1 cellular context compared by ENCODE assay signal in the genomic region with DNA sequence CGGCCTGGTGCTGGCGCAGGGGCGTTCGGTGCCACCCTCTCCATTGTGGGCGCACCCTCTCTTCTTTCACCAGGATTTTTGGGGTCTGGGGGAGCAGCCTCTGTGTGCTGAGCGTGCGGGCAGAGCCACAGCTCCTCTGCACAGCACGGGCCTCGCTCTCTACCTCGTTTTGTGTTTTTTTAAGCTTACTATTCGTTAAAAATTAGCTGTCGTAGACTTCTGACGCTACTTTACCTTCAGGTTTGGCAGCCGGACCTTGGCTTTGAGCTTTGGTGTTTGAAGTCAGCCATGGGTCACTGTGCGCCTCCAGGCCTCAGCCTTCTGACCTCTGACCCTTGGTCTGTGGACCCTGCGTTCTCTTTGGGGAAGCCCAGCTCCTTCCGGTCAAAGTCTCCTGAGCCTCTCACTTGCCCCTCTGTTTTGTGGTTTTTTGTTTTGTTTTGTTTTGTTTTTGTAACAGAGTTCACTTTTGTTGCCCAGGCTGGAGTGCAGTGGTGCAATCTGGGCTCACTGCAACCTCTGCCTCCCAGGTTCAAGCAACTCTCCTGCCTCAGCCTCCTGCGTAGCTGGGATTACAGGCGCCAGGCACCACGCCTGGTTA.
A peak's percentile ranks its signal among the peaks of the same experiment; 100 is the strongest.
TF ChIP-seq lines count a peak whose summit lies in the region.

No MANE protein-coding gene starts in this region.

TF ChIP-seq in HepG2, 621 proteins besides CTCF, POLR2A, EP300 and RAD21 (continued from another document and continues in another):
- TF ChIP-seq KDM1A (CRISPR knock-in tag; IDR thresholded peaks at IDR 0.05) (peak; percentile 81; the same call in 1 of the 2 replicates), MXI1 (IDR thresholded peaks at IDR 0.05; ENCODE audit: borderline replicate concordance, low read depth, low read length) (no peak), ELF4 (CRISPR knock-in tag; IDR thresholded peaks at IDR 0.05; ENCODE audit: borderline replicate concordance) (no peak), ZNF782 (CRISPR knock-in tag; IDR thresholded peaks at IDR 0.05; ENCODE audit: borderline replicate concordance) (peak; percentile 57; the same call in 1 of the 2 replicates), ZHX2 (IDR thresholded peaks at IDR 0.05; ENCODE audit: low read depth) (0 out of 2 replicates have a peak, but pooled peaks have one; percentile 26), ZHX2 (CRISPR knock-in tag; IDR thresholded peaks at IDR 0.05; ENCODE audit: borderline replicate concordance) (no peak), NONO (IDR thresholded peaks at IDR 0.05) (no peak), NONO (CRISPR knock-in tag; conservative IDR thresholded peaks at IDR 0.05) (peak; percentile 66), YY1 (IDR thresholded peaks at IDR 0.05; ENCODE audit: insufficient read depth, insufficient replicate concordance, low read depth, low read length) (peak; percentile 58), CBX2 (IDR thresholded peaks at IDR 0.05; ENCODE audit: low read depth, low read length) (no peak), CBX2 (CRISPR knock-in tag; IDR thresholded peaks at IDR 0.05; ENCODE audit: low read depth) (no peak), PBX3 (CRISPR knock-in tag; IDR thresholded peaks at IDR 0.05; ENCODE audit: borderline replicate concordance) (no peak), ZXDC (CRISPR knock-in tag; IDR thresholded peaks at IDR 0.05) (no peak), KLF12 (CRISPR knock-in tag; IDR thresholded peaks at IDR 0.05; ENCODE audit: borderline replicate concordance) (no peak), ZMAT3 (CRISPR knock-in tag; conservative IDR thresholded peaks at IDR 0.05) (no peak), FOSL1 (CRISPR knock-in tag; IDR thresholded peaks at IDR 0.05; ENCODE audit: borderline replicate concordance) (no peak), ZNF563 (CRISPR knock-in tag; IDR thresholded peaks at IDR 0.05) (no peak), SOX6 (IDR thresholded peaks at IDR 0.05) (no peak), SOX6 (CRISPR knock-in tag; IDR thresholded peaks at IDR 0.05) (peak; percentile 99), SAFB2 (CRISPR knock-in tag; IDR thresholded peaks at IDR 0.05; ENCODE audit: borderline replicate concordance, low read depth) (no peak), MAX (IDR thresholded peaks at IDR 0.05) (peak; percentile 55), ZNF883 (CRISPR knock-in tag; IDR thresholded peaks at IDR 0.05; ENCODE audit: not compliant biosample characterization) (no peak), SNAPC4 (CRISPR knock-in tag; IDR thresholded peaks at IDR 0.05) (no peak), ZFAT (CRISPR knock-in tag; conservative IDR thresholded peaks at IDR 0.05) (no peak), MAZ (IDR thresholded peaks at IDR 0.05; ENCODE audit: borderline replicate concordance, low read depth, low read length) (no peak), MAZ (CRISPR knock-in tag; IDR thresholded peaks at IDR 0.05; ENCODE audit: low read depth) (no peak), ZNF337 (CRISPR knock-in tag; IDR thresholded peaks at IDR 0.05; ENCODE audit: borderline replicate concordance, low read depth) (no peak), ZNF124 (CRISPR knock-in tag; IDR thresholded peaks at IDR 0.05) (no peak), ZSCAN29 (CRISPR knock-in tag; conservative IDR thresholded peaks at IDR 0.05) (no peak), ZNF768 (CRISPR knock-in tag; IDR thresholded peaks at IDR 0.05) (no peak), ZNF589 (CRISPR knock-in tag; conservative IDR thresholded peaks at IDR 0.05) (no peak)
- TF ChIP-seq, protein P1, sequence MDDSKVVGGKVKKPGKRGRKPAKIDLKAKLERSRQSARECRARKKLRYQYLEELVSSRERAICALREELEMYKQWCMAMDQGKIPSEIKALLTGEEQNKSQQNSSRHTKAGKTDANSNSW (CRISPR knock-in tag; IDR thresholded peaks at IDR 0.05; ENCODE audit: borderline replicate concordance), result no peak
- TF ChIP-seq, protein P2, sequence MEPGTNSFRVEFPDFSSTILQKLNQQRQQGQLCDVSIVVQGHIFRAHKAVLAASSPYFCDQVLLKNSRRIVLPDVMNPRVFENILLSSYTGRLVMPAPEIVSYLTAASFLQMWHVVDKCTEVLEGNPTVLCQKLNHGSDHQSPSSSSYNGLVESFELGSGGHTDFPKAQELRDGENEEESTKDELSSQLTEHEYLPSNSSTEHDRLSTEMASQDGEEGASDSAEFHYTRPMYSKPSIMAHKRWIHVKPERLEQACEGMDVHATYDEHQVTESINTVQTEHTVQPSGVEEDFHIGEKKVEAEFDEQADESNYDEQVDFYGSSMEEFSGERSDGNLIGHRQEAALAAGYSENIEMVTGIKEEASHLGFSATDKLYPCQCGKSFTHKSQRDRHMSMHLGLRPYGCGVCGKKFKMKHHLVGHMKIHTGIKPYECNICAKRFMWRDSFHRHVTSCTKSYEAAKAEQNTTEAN (CRISPR knock-in tag; conservative IDR thresholded peaks at IDR 0.05), result peak; percentile 56; the same call in 1 of the 2 replicates
- TF ChIP-seq, protein P3, sequence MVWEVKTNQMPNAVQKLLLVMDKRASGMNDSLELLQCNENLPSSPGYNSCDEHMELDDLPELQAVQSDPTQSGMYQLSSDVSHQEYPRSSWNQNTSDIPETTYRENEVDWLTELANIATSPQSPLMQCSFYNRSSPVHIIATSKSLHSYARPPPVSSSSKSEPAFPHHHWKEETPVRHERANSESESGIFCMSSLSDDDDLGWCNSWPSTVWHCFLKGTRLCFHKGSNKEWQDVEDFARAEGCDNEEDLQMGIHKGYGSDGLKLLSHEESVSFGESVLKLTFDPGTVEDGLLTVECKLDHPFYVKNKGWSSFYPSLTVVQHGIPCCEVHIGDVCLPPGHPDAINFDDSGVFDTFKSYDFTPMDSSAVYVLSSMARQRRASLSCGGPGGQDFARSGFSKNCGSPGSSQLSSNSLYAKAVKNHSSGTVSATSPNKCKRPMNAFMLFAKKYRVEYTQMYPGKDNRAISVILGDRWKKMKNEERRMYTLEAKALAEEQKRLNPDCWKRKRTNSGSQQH (CRISPR knock-in tag; IDR thresholded peaks at IDR 0.05; ENCODE audit: low read depth), result no peak
- TF ChIP-seq, protein P4, sequence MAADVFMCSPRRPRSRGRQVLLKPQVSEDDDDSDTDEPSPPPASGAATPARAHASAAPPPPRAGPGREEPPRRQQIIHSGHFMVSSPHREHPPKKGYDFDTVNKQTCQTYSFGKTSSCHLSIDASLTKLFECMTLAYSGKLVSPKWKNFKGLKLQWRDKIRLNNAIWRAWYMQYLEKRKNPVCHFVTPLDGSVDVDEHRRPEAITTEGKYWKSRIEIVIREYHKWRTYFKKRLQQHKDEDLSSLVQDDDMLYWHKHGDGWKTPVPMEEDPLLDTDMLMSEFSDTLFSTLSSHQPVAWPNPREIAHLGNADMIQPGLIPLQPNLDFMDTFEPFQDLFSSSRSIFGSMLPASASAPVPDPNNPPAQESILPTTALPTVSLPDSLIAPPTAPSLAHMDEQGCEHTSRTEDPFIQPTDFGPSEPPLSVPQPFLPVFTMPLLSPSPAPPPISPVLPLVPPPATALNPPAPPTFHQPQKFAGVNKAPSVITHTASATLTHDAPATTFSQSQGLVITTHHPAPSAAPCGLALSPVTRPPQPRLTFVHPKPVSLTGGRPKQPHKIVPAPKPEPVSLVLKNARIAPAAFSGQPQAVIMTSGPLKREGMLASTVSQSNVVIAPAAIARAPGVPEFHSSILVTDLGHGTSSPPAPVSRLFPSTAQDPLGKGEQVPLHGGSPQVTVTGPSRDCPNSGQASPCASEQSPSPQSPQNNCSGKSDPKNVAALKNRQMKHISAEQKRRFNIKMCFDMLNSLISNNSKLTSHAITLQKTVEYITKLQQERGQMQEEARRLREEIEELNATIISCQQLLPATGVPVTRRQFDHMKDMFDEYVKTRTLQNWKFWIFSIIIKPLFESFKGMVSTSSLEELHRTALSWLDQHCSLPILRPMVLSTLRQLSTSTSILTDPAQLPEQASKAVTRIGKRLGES (CRISPR knock-in tag; IDR thresholded peaks at IDR 0.05; ENCODE audit: borderline replicate concordance), result no peak
